ENCODE assay signal across 23 cellular contexts in the genomic region with DNA sequence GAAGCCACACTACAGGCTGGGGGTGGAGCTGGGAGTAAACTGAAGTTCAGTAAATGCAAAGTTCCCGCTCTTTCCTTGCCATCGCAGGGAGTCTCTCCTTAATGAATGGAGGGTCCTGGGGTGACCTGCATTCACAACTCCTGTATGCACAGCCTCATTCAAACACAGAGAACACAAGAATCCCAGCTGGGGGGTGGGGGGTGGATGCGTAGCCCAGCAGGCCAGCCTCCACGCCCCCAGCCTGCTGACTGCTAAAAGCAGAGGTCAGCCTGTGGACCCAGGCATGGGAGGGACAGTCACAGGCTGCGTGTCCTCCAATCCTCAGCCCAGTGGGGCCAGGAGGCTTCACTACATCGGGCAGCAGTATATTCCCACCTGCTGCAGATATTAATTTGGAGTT.
DNase-seq lines count a peak whose midpoint lies in the region; ATAC-seq and TF ChIP-seq lines count a peak whose summit lies in the region.
"Had no signal": no experiment of that assay in that cellular context is flagged by ENCODE, and none has a peak within 500 bp of the region (broad histone marks: within the 10 kb centered on the region; RNA-seq: fewer than 3 reads in every experiment).

No MANE protein-coding gene starts in this region.

- intact Hi-C loops in spleen (cut with DNase I; ENCODE audit: low total_unique reads) = no loop called here

- H3K27me3 ChIP-seq in NT2/D1 (ENCODE audit: insufficient read depth, insufficient read length) (no peaks in the 10 kb centered on the region), spleen (replicated peaks in 1 of 7) (peaks cover 0 to 82% (median 8%) of the 10 kb centered on the region in 7 donors), gastroesophageal sphincter (peaks cover 79% of the 10 kb centered on the region)
- H3K27me3 ChIP-seq: ascending aorta, BE2C had no signal

- ATAC-seq in HG02870 (IDR thresholded peaks at IDR 0.05; ENCODE audit: unreplicated experiment) = no peak
- no peak for ATAC-seq in gastroesophageal sphincter
- ATAC-seq: A549; activated T-cell treated with anti-CD3 and anti-CD28 coated beads, Interleukin-2, amount 50 U/mL, for 72 hours; heart left ventricle; Panc1; T-cell had no signal

- TF ChIP-seq CTCF in spleen (IDR thresholded peaks at IDR 0.05 in 8 of 11, conservative IDR thresholded peaks at IDR 0.05 in 3 of 11) = no peak
- no peak for TF ChIP-seq CTCF in gastroesophageal sphincter (IDR thresholded peaks at IDR 0.05)

- DNase-seq in NCI-H2081 (lab: John Stamatoyannopoulos, UW) = peak; percentile 44 to 60
- no peak for DNase-seq in NCI-H2081 treated with DMSO at 0.1 percent for 48 hours (lab: John Stamatoyannopoulos, UW)
- peak; percentile 91 for DNase-seq in NT2/D1 (ENCODE audit: low read depth, low spot score)
- DNase-seq in spleen = peak; percentile 28
- no peak for DNase-seq in stimulated activated CD4-positive, alpha-beta T cell treated with anti-CD3 and anti-CD28 coated beads, Interleukin-4, amount 100 ng/mL, for 1 hour
- DNase-seq: activated CD4-positive, alpha-beta T cell treated with anti-CD3 and anti-CD28 coated beads for 4 hours; activated T-cell treated with anti-CD3 and anti-CD28 coated beads, Interleukin-2, amount 50 U/mL, for 72 hours; BE2C; Caco-2; caudate nucleus; heart left ventricle; IMR-90; NCI-H1694; NK-92 treated with Interleukin-12 subunit alpha and Interleukin-12 subunit beta, amount 100 ng/mL, for 24 hours; SJCRH30; T-cell had no signal

- H3K4me3 ChIP-seq in NT2/D1 (ENCODE audit: insufficient read length, low read depth) (no peak overlapping the region), iPS-18c (ENCODE audit: insufficient read depth, low read depth, low read length) (peak overlapping the region; percentile 11; the same call in 1 of the 2 replicates), spleen (no peak overlapping the region), gastroesophageal sphincter (no peak overlapping the region)
- H3K4me3 ChIP-seq: A549, ascending aorta, heart left ventricle, SJCRH30, tibial artery had no signal

- H3K36me3 ChIP-seq in NT2/D1 (ENCODE audit: insufficient read depth, insufficient read length, low read length) (no peaks in the 10 kb centered on the region), spleen (no peaks in the 10 kb centered on the region), gastroesophageal sphincter (no peaks in the 10 kb centered on the region)
- H3K36me3 ChIP-seq: ascending aorta, BE2C, heart left ventricle, SJCRH30, tibial artery had no signal

- H3K9ac ChIP-seq in NT2/D1 (ENCODE audit: insufficient read length, low read depth) = peak overlapping the region; percentile 14

- TF ChIP-seq POLR2A in spleen (IDR thresholded peaks at IDR 0.05) = no peak
- TF ChIP-seq POLR2A in gastroesophageal sphincter (IDR thresholded peaks at IDR 0.05) = no peak

- peaks cover 36% of the 10 kb centered on the region for H3K4me1 ChIP-seq in NT2/D1 (ENCODE audit: insufficient read depth, insufficient read length)
- no peaks in the 10 kb centered on the region for H3K4me1 ChIP-seq in spleen
- no peaks in the 10 kb centered on the region for H3K4me1 ChIP-seq in gastroesophageal sphincter
- H3K4me1 ChIP-seq: A549, ascending aorta, Caco-2, heart left ventricle, SJCRH30, tibial artery had no signal

- 39 to 48% (median 46%) methylated on average over 5 to 6 of the region's 6 CpGs for WGBS in spleen, 5 donors
- WGBS in gastroesophageal sphincter (ENCODE audit: low coverage in 1 of 2), 2 donors = 33 to 60% methylated on average over 1 to 6 of the region's 6 CpGs

- no peak overlapping the region for H3K27ac ChIP-seq in spleen
- no peak overlapping the region for H3K27ac ChIP-seq in gastroesophageal sphincter
- H3K27ac ChIP-seq: A549, ascending aorta, heart left ventricle, SJCRH30, tibial artery had no signal

- no peaks in the 10 kb centered on the region for H3K9me3 ChIP-seq in NT2/D1 (ENCODE audit: insufficient read depth, low read length)
- no peaks in the 10 kb centered on the region for H3K9me3 ChIP-seq in iPS-18c (ENCODE audit: control insufficient read depth, insufficient read depth, low read length)
- no peaks in the 10 kb centered on the region for H3K9me3 ChIP-seq in spleen
- no peaks in the 10 kb centered on the region for H3K9me3 ChIP-seq in gastroesophageal sphincter
- H3K9me3 ChIP-seq: A549, ascending aorta, BE2C, Caco-2, heart left ventricle, SJCRH30, tibial artery had no signal

- no peak for TF ChIP-seq EP300 in gastroesophageal sphincter (IDR thresholded peaks at IDR 0.05)

Comparison
In these comparisons a context has a peak if more than half of its experiments do, and no peak if none do; other contexts are left out.
1. DNase-seq: peak in NCI-H2081 (2 of 2), NT2/D1 (single experiment) and spleen (single experiment); none in NCI-H2081 treated with DMSO at 0.1 percent for 48 hours (single experiment) and stimulated activated CD4-positive, alpha-beta T cell treated with anti-CD3 and anti-CD28 coated beads, Interleukin-4, amount 100 ng/mL, for 1 hour (single experiment).